Comparison of ENCODE assay signal across 8 cellular contexts in genomic region chr13:36998624-36999041, GRCh38. TPM values are rescaled to one million over a fixed set of nuclear protein-coding genes. Genes with fewer than 3 reads are reported as not detected.
DNase-seq lines count a peak whose midpoint lies in the region; ATAC-seq and TF ChIP-seq lines count a peak whose summit lies in the region.

No MANE protein-coding gene starts in this region.

- H3K4me1 ChIP-seq in OCI-LY3 (ENCODE audit: low read length) = peaks cover 19% of the 10 kb centered on the region

- H3K9me3 ChIP-seq in OCI-LY3 (ENCODE audit: insufficient read depth, low read length) = no peaks in the 10 kb centered on the region

- H4K20me1 ChIP-seq in OCI-LY3 (ENCODE audit: insufficient read depth, low read length) = peaks cover 3% of the 10 kb centered on the region

- peak overlapping the region; percentile 98 for H3K9ac ChIP-seq in OCI-LY3 (ENCODE audit: low read length)

- intact Hi-C loops in left ventricle myocardium superior (cut with micrococcal nuclease) = no loop called here

- DNase-seq in GM12864 (ENCODE audit: low read depth) = no peak
- DNase-seq in left ventricle myocardium superior = peak; percentile 33
- DNase-seq in retinal pigment epithelial cell (ENCODE audit: low read depth) = no peak

- H3K27ac ChIP-seq in OCI-LY3 (ENCODE audit: low read length) = peak overlapping the region; percentile 54

- peaks cover 79% of the 10 kb centered on the region for H3K79me2 ChIP-seq in OCI-LY3 (ENCODE audit: low read length)

- H3K27me3 ChIP-seq in OCI-LY3 (ENCODE audit: low read depth, low read length) = no peaks in the 10 kb centered on the region

- peak overlapping the region; percentile 77 for H2AFZ ChIP-seq in OCI-LY3 (ENCODE audit: low read depth, low read length)

- H3K36me3 Mint-ChIP-seq in activated naive CD4-positive, alpha-beta T cell treated with anti-CD3 and anti-CD28 coated beads, Interleukin-2, amount 50 U/mL, for 24 hours = peaks cover 7% of the 10 kb centered on the region

- H3K4me3 Mint-ChIP-seq in activated naive CD4-positive, alpha-beta T cell treated with anti-CD3 and anti-CD28 coated beads, Interleukin-2, amount 50 U/mL, for 24 hours = peak overlapping the region; percentile 99

- peaks cover 42% of the 10 kb centered on the region for H3K4me1 Mint-ChIP-seq in activated naive CD4-positive, alpha-beta T cell treated with anti-CD3 and anti-CD28 coated beads, Interleukin-2, amount 50 U/mL, for 24 hours

- H3K36me3 ChIP-seq in OCI-LY3 (replicated peaks; ENCODE audit: low read depth, low read length) = peaks cover 37% of the 10 kb centered on the region

- peak overlapping the region; percentile 100 for H3K27ac Mint-ChIP-seq in activated naive CD4-positive, alpha-beta T cell treated with anti-CD3 and anti-CD28 coated beads, Interleukin-2, amount 50 U/mL, for 24 hours

- no peak for TF ChIP-seq CTCF in GM12864 (IDR thresholded peaks at IDR 0.05; ENCODE audit: low read depth, low read length, missing control alignments)
- no peak for TF ChIP-seq CTCF in OCI-LY3 (IDR thresholded peaks at IDR 0.05; ENCODE audit: low read depth, low read length)
- peak; percentile 8 for TF ChIP-seq CTCF in retinal pigment epithelial cell (conservative IDR thresholded peaks at IDR 0.05; ENCODE audit: low read depth, low read length)

- H3K4me2 ChIP-seq in OCI-LY3 (ENCODE audit: low read length) = peak overlapping the region; percentile 93

- no peaks in the 10 kb centered on the region for H3K27me3 Mint-ChIP-seq in activated naive CD4-positive, alpha-beta T cell treated with anti-CD3 and anti-CD28 coated beads, Interleukin-2, amount 50 U/mL, for 24 hours

- H3K4me3 ChIP-seq in GM12864 (ENCODE audit: low read depth, low read length) = peak overlapping the region; percentile 99
- H3K4me3 ChIP-seq in OCI-LY3 (ENCODE audit: low read length) = peak overlapping the region; percentile 94
- peak overlapping the region; percentile 99 for H3K4me3 ChIP-seq in retinal pigment epithelial cell (ENCODE audit: low read length)

- no peaks in the 10 kb centered on the region for H3K9me3 Mint-ChIP-seq in activated naive CD4-positive, alpha-beta T cell treated with anti-CD3 and anti-CD28 coated beads, Interleukin-2, amount 50 U/mL, for 24 hours

- peak; percentile 2 for ATAC-seq in left ventricle myocardium superior
- ATAC-seq in GM21367 (IDR thresholded peaks at IDR 0.05; ENCODE audit: unreplicated experiment) = no peak
- no peak for ATAC-seq in GM18517 (IDR thresholded peaks at IDR 0.05; ENCODE audit: unreplicated experiment)
- no peak for ATAC-seq in HG02642 (IDR thresholded peaks at IDR 0.05; ENCODE audit: poor library complexity, unreplicated experiment)

RNA-seq across cellular contexts. Expression of gene ALG5, which starts 0.5 kb away (rescaled TPM):
- total RNA-seq in left ventricle myocardium superior = 7.9 TPM

RNA-seq across cellular contexts. Expression of gene EXOSC8, which starts 2.0 kb away (rescaled TPM):
- total RNA-seq in left ventricle myocardium superior = 20.8 TPM
